21 cellular contexts compared by ENCODE assay signal in genomic region chr2:188940171-188940570, GRCh38. TPM values are rescaled to one million over a fixed set of nuclear protein-coding genes. Genes with fewer than 3 reads are reported as not detected.
DNase-seq lines count a peak whose midpoint lies in the region; ATAC-seq and TF ChIP-seq lines count a peak whose summit lies in the region.
"Had no signal": no experiment of that assay in that cellular context is flagged by ENCODE, and none has a peak within 500 bp of the region (broad histone marks: within the 10 kb centered on the region; RNA-seq: fewer than 3 reads in every experiment).

No MANE protein-coding gene starts in this region.

- TF ChIP-seq EP300 in sigmoid colon (IDR thresholded peaks at IDR 0.05): no peak

- H3K27me3 ChIP-seq in right atrium auricular region: no peaks in the 10 kb centered on the region
- H3K27me3 ChIP-seq in sigmoid colon: no peaks in the 10 kb centered on the region
- no peaks in the 10 kb centered on the region for H3K27me3 ChIP-seq in right lobe of liver
- H3K27me3 ChIP-seq: cardiac muscle cell, thyroid gland had no signal

- DNase-seq in GM03348 (ENCODE audit: low spot score) (peak; percentile 8), choroid plexus epithelial cell (ENCODE audit: low read depth) (peak; percentile 36), right atrium auricular region (ENCODE audit: low spot score) (no peak), sigmoid colon (no peak), substantia nigra (lab: John Stamatoyannopoulos, UW) (no peak), mesenteric fat pad (ENCODE audit: low spot score) (no peak), right lobe of liver (no peak), DMS53 (lab: John Stamatoyannopoulos, UW) (no peak)
- DNase-seq: activated CD4-positive, alpha-beta T cell treated with anti-CD3 and anti-CD28 coated beads for 1 hour; activated CD8-positive, alpha-beta memory T cell treated with anti-CD3 and anti-CD28 coated beads, Interleukin-2, amount 50 U/mL, for 4 hours; activated naive CD4-positive, alpha-beta T cell treated with anti-CD3 and anti-CD28 coated beads for 36 hours; Caco-2; endodermal cell; MM.1S; NCI-H2081 treated with DMSO at 0.1 percent for 48 hours; NCI-H774; stimulated activated CD4-positive, alpha-beta T cell treated with anti-CD3 and anti-CD28 coated beads, Interleukin-1b, Interleukin-23, amount 100 ng/mL, for 48 hours; thyroid gland had no signal

- H3K36me3 ChIP-seq in right atrium auricular region (no peaks in the 10 kb centered on the region), sigmoid colon (no peaks in the 10 kb centered on the region), right lobe of liver (no peaks in the 10 kb centered on the region)
- H3K36me3 ChIP-seq: cardiac muscle cell, prostate gland, thyroid gland had no signal

- no peak for ATAC-seq in right lobe of liver

- H3K27ac ChIP-seq in right atrium auricular region (peak overlapping the region; percentile 45 to 65), sigmoid colon (peak overlapping the region; percentile 4 to 55 (median 28)), substantia nigra (ENCODE audit: low read depth, low read length, poor library complexity, severe bottlenecking) (no peak overlapping the region), right lobe of liver (no peak overlapping the region)
- H3K27ac ChIP-seq: cardiac muscle cell, prostate gland, RWPE1, thyroid gland had no signal

- TF ChIP-seq POLR2A in sigmoid colon (IDR thresholded peaks at IDR 0.05) (no peak), right lobe of liver (IDR thresholded peaks at IDR 0.05) (no peak)

- intact Hi-C loops in sigmoid colon (cut with DNase I) (no loop called here), right lobe of liver (cut with DNase I) (no loop called here)

- H3K9me3 ChIP-seq in right atrium auricular region (no peaks in the 10 kb centered on the region), sigmoid colon (no peaks in the 10 kb centered on the region), right lobe of liver (no peaks in the 10 kb centered on the region)
- H3K9me3 ChIP-seq: prostate gland, thyroid gland had no signal

- H3K4me3 ChIP-seq in choroid plexus epithelial cell (ENCODE audit: low read depth, low read length) (no peak overlapping the region), right atrium auricular region (no peak overlapping the region), sigmoid colon (no peak overlapping the region), right lobe of liver (no peak overlapping the region)
- H3K4me3 ChIP-seq: cardiac muscle cell, prostate gland, thyroid gland had no signal

- TF ChIP-seq CTCF in choroid plexus epithelial cell (conservative IDR thresholded peaks at IDR 0.05; ENCODE audit: low read depth, low read length): no peak
- no peak for TF ChIP-seq CTCF in right atrium auricular region (IDR thresholded peaks at IDR 0.05)
- TF ChIP-seq CTCF in sigmoid colon (IDR thresholded peaks at IDR 0.05): no peak
- TF ChIP-seq CTCF in right lobe of liver (IDR thresholded peaks at IDR 0.05): no peak

- H3K4me1 ChIP-seq in right atrium auricular region (no peaks in the 10 kb centered on the region), sigmoid colon (peaks cover 0 to 7% (median 0%) of the 10 kb centered on the region in 4 donors), right lobe of liver (no peaks in the 10 kb centered on the region)
- H3K4me1 ChIP-seq: Caco-2, prostate gland had no signal

- 66 to 69% methylated on average over 4 of the region's 4 CpGs for WGBS in sigmoid colon, 2 donors
- WGBS in right lobe of liver (ENCODE audit: insufficient coverage, low coverage, low lambda C conversion rate, missing lambda C conversion rate): 59% methylated on average over 4 of the region's 4 CpGs

RNA-seq across cellular contexts. Expression of gene COL3A1, which starts 34.0 kb away (rescaled TPM):
- total RNA-seq in right atrium auricular region (100 to 1,000 TPM in 1 of 2 donors, 10 to 100 TPM in 1; 86.4 to 608 TPM), sigmoid colon (1,000 to 10,000 TPM in 1 of 4 donors, 100 to 1,000 TPM in 3; 183 to 1,567 (median 438) TPM), mesenteric fat pad (351 TPM), right lobe of liver (10 to 100 TPM; 13.8 to 97.0 (median 60.9) TPM)
- polyA plus RNA-seq in sigmoid colon: 100 to 1,000 TPM in 1 of 3 donors, 10 to 100 TPM in 2; 29.1 to 294 (median 34.8) TPM
- total RNA-seq: activated naive CD4-positive, alpha-beta T cell treated with anti-CD3 and anti-CD28 coated beads for 36 hours; endodermal cell had no signal

Comparison
In these comparisons a context has a peak if more than half of its experiments do, and no peak if none do; other contexts are left out.
1. DNase-seq: peak in GM03348 (single experiment) and choroid plexus epithelial cell (single experiment); none in right atrium auricular region (single experiment), sigmoid colon (single experiment), substantia nigra (0 of 49), mesenteric fat pad (single experiment), right lobe of liver (0 of 3) and DMS53 (single experiment).
2. H3K27ac ChIP-seq: peak in right atrium auricular region (2 of 2) and sigmoid colon (4 of 4); none in substantia nigra (single experiment) and right lobe of liver (0 of 3).